Comparison of ENCODE assay signal across 30 cellular contexts in the genomic region with DNA sequence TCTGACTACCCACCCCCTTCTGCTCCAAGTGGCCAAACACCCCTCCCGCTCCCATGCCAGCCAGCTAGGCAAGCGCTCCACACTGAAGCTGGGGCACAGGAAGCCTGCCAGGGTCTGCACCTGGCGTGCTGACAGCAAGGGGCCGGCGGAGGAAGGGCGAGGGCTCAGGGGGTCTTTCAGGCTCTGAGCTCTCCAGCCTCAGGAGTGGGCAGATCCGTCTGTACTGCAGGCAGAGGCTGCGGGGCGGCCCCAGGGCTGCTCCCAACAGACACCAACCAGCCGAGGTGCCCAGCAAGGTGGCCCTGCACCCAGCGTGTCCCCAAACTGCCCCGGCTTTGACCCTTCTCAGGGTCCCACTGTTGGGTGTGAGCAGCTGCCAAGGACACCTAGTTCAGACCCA. TPM values are rescaled to one million over a fixed set of nuclear protein-coding genes. Genes with fewer than 3 reads are reported as not detected.
"Had no signal": no experiment of that assay in that cellular context is flagged by ENCODE, and none has a peak within 500 bp of the region (broad histone marks: within the 10 kb centered on the region; RNA-seq: fewer than 3 reads in every experiment).

No MANE protein-coding gene starts in this region.

- H3K4me3 ChIP-seq: adrenal gland, ascending aorta, breast epithelium, coronary artery, dorsolateral prefrontal cortex, gastrocnemius medialis, heart right ventricle had no signal

- H3K27ac ChIP-seq: adrenal gland, ascending aorta, breast epithelium, coronary artery, dorsolateral prefrontal cortex, gastrocnemius medialis, heart right ventricle, WERI-Rb-1 had no signal

- H3K36me3 ChIP-seq: adrenal gland, ascending aorta, breast epithelium, gastrocnemius medialis, heart right ventricle, WERI-Rb-1 had no signal

- H3K9me3 ChIP-seq: adrenal gland, ascending aorta, breast epithelium, gastrocnemius medialis, heart right ventricle had no signal

- H3K27me3 ChIP-seq: adrenal gland, ascending aorta, breast epithelium, dorsolateral prefrontal cortex, gastrocnemius medialis, heart right ventricle had no signal

- ATAC-seq: activated CD4-positive, CD25-positive, alpha-beta regulatory T cell treated with anti-CD3 and anti-CD28 coated beads, Interleukin-2, amount 50 U/mL, for 24 hours; activated CD8-positive, alpha-beta memory T cell treated with anti-CD3 and anti-CD28 coated beads, Interleukin-2, amount 10 ng/mL, durations not matched to agents 7 days and 5 days; activated CD8-positive, alpha-beta T cell treated with anti-CD3 and anti-CD28 coated beads, Interleukin-2, amount 10 ng/mL, durations not matched to agents 7 days and 5 days; activated naive CD8-positive, alpha-beta T cell treated with anti-CD3 and anti-CD28 coated beads, Interleukin-2, amount 50 U/mL, for 24 hours; esophagus mucosa; gastrocnemius medialis; T-helper 17 cell had no signal

- H3K4me1 ChIP-seq: adrenal gland, ascending aorta, breast epithelium, gastrocnemius medialis had no signal

- DNase-seq: activated B cell treated with CpG ODN at 0.5 μM for 24 hours; activated CD4-positive, alpha-beta T cell treated with anti-CD3 and anti-CD28 coated beads for 48 hours; activated CD4-positive, alpha-beta T cell treated with anti-CD3 and anti-CD28 coated beads, Interleukin-2, amount 50 U/mL, for 1 hour; activated CD4-positive, alpha-beta T cell treated with anti-CD3 and anti-CD28 coated beads, Interleukin-2, amount 50 U/mL, for 48 hours; activated CD8-positive, alpha-beta memory T cell treated with anti-CD3 and anti-CD28 coated beads, Interleukin-2, amount 10 ng/mL, durations not matched to agents 7 days and 5 days; activated CD8-positive, alpha-beta memory T cell treated with anti-CD3 and anti-CD28 coated beads, Interleukin-2, amount 50 U/mL, for 4 hours; activated CD8-positive, alpha-beta T cell treated with anti-CD3 and anti-CD28 coated beads, Interleukin-2, amount 10 ng/mL, durations not matched to agents 7 days and 5 days; activated effector memory CD4-positive, alpha-beta T cell treated with anti-CD3 and anti-CD28 coated beads, Interleukin-2, amount 50 U/mL, for 16 hours; activated naive CD4-positive, alpha-beta T cell treated with anti-CD3 and anti-CD28 coated beads for 36 hours; activated naive CD8-positive, alpha-beta T cell treated with anti-CD3 and anti-CD28 coated beads for 36 hours; activated naive CD8-positive, alpha-beta T cell treated with anti-CD3 and anti-CD28 coated beads, Interleukin-2, amount 50 U/mL, for 24 hours; activated T-cell treated with anti-CD3 and anti-CD28 coated beads, Interleukin-2, amount 50 U/mL, for 1 hour; activated T-cell treated with anti-CD3 and anti-CD28 coated beads, Interleukin-2, amount 50 U/mL, for 48 hours; adrenal gland; dorsolateral prefrontal cortex; effector memory CD4-positive, alpha-beta T cell; endodermal cell; foreskin fibroblast; gastrocnemius medialis; glutamatergic neuron; heart right ventricle; T-helper 1 cell; T-helper 17 cell; T1000; WERI-Rb-1 had no signal

RNA-seq across cellular contexts. Expression of a gene that starts 14.8 kb away (rescaled TPM):
- total RNA-seq: ascending aorta had no signal
